Comparison of ENCODE assay signal across 8 cellular contexts in genomic region chr17:49496183-49496865, GRCh38. TPM values are rescaled to one million over a fixed set of nuclear protein-coding genes. Genes with fewer than 3 reads are reported as not detected.
DNase-seq lines count a peak whose midpoint lies in the region; ATAC-seq, FAIRE-seq and TF ChIP-seq lines count a peak whose summit lies in the region.

No MANE protein-coding gene starts in this region.

- peaks cover 11 to 41% (median 16%) of the 10 kb centered on the region in 4 donors for H3K4me1 Mint-ChIP-seq in CD4-positive, alpha-beta memory T cell

- no peaks in the 10 kb centered on the region for H3K9me3 ChIP-seq in CD4-positive, alpha-beta memory T cell (ENCODE audit: control insufficient read depth in 1 of 2, low read length in 2 of 2)
- H3K9me3 ChIP-seq in pancreas (no peaks in the 10 kb centered on the region), thymus (ENCODE audit: control insufficient read depth) (no peaks in the 10 kb centered on the region)

- H3K9me3 Mint-ChIP-seq in CD4-positive, alpha-beta memory T cell = peaks cover 0 to 4% (median 0%) of the 10 kb centered on the region in 8 donors
- H3K9me3 Mint-ChIP-seq in activated naive CD4-positive, alpha-beta T cell treated with anti-CD3 and anti-CD28 coated beads, Interleukin-2, amount 50 U/mL, for 72 hours = no peaks in the 10 kb centered on the region

- 0 to 2% methylated on average over 67 to 85 of the region's 85 CpGs for WGBS in pancreas, 2 donors
- WGBS in thymus = 2% methylated on average over 85 of the region's 85 CpGs

- peaks cover 32% of the 10 kb centered on the region in 2 donors for H3K27me3 Mint-ChIP-seq in CD4-positive, alpha-beta memory T cell

- ATAC-seq in HG03342 (IDR thresholded peaks at IDR 0.05; ENCODE audit: unreplicated experiment) (peak; percentile 64), Right ventricle myocardium superior (ENCODE audit: poor library complexity) (peak; percentile 94), pancreas (peak; percentile 90 to 93 (median 92)), HG03097 (IDR thresholded peaks at IDR 0.05; ENCODE audit: low FRiP score, unreplicated experiment) (no peak)
- ATAC-seq in activated naive CD4-positive, alpha-beta T cell treated with anti-CD3 and anti-CD28 coated beads, Interleukin-2, amount 50 U/mL, for 72 hours = peak; percentile 83 to 87

- FAIRE-seq in pancreas (lab: Jason Lieb, UNC) = no peak

- no peak overlapping the region for H3K27ac ChIP-seq in CD4-positive, alpha-beta memory T cell (ENCODE audit: low read depth, low read length)
- H3K27ac ChIP-seq in pancreas (no peak overlapping the region), thymus (ENCODE audit: low read depth) (no peak overlapping the region)

- POLR2A ChIA-PET in CD4-positive, alpha-beta memory T cell (lab: Charles Lee; ENCODE audit: partially characterized antibody) = interaction anchor here (1.1 to 1.2 kb wide), 2 partner anchors 60 to 61 kb away, joined by 3 to 4 read pairs; no protein-coding TSS in a partner anchor

- H3K27ac Mint-ChIP-seq in CD4-positive, alpha-beta memory T cell = peak overlapping the region in 2 of 7 donors; percentile 12 to 25
- no peak overlapping the region for H3K27ac Mint-ChIP-seq in activated naive CD4-positive, alpha-beta T cell treated with anti-CD3 and anti-CD28 coated beads, Interleukin-2, amount 50 U/mL, for 72 hours

- peaks cover 33% of the 10 kb centered on the region for H3K27me3 ChIP-seq in CD4-positive, alpha-beta memory T cell (ENCODE audit: insufficient read depth, low read length)
- H3K27me3 ChIP-seq in pancreas = peaks cover 0 to 45% (median 5%) of the 10 kb centered on the region in 4 donors
- peaks cover 51% of the 10 kb centered on the region for H3K27me3 ChIP-seq in thymus (ENCODE audit: control insufficient read depth, insufficient read depth)

- CTCF ChIA-PET in CD4-positive, alpha-beta memory T cell (lab: Charles Lee; ENCODE audit: partially characterized antibody) = interaction anchor here (0.5 to 4.2 kb wide), 11 partner anchors 8 to 590 kb away, joined by 3 to 34 read pairs (median 4); no protein-coding TSS in a partner anchor

- peak; percentile 79 to 84 (median 80) for DNase-seq in CD4-positive, alpha-beta memory T cell
- peak; percentile 68 for DNase-seq in SK-N-DZ (ENCODE audit: low spot score)
- peak; percentile 69 to 96 for DNase-seq in activated naive CD4-positive, alpha-beta T cell treated with anti-CD3 and anti-CD28 coated beads, Interleukin-2, amount 50 U/mL, for 72 hours (ENCODE audit: low spot score in 2 of 2)
- DNase-seq in Right ventricle myocardium superior = peak; percentile 89
- DNase-seq in pancreas = peak; percentile 58 to 95 (median 76)

- H3K4me3 ChIP-seq in CD4-positive, alpha-beta memory T cell (ENCODE audit: low read length in 2 of 2) = peak overlapping the region; percentile 23 to 76
- H3K4me3 ChIP-seq in pancreas (peak overlapping the region; percentile 6 to 47 (median 25)), thymus (ENCODE audit: low read length) (peak overlapping the region; percentile 32)

- TF ChIP-seq CTCF in pancreas (IDR thresholded peaks at IDR 0.05) = peak; percentile 78 to 87 (median 86)

- peaks cover 34% of the 10 kb centered on the region for H3K4me1 ChIP-seq in CD4-positive, alpha-beta memory T cell (ENCODE audit: insufficient read depth, low read length)
- H3K4me1 ChIP-seq in pancreas (peaks cover 0 to 20% (median 20%) of the 10 kb centered on the region in 3 donors), thymus (ENCODE audit: control insufficient read depth, insufficient read depth, low read length) (peaks cover 12% of the 10 kb centered on the region)

- no peaks in the 10 kb centered on the region for H3K36me3 ChIP-seq in CD4-positive, alpha-beta memory T cell (ENCODE audit: insufficient read depth, low read length)
- H3K36me3 ChIP-seq in pancreas (no peaks in the 10 kb centered on the region), thymus (ENCODE audit: control insufficient read depth, insufficient read depth) (no peaks in the 10 kb centered on the region)

- peak overlapping the region; percentile 74 to 87 (median 82) for H3K4me3 Mint-ChIP-seq in CD4-positive, alpha-beta memory T cell

- no peaks in the 10 kb centered on the region for H3K36me3 Mint-ChIP-seq in CD4-positive, alpha-beta memory T cell
- no peaks in the 10 kb centered on the region for H3K36me3 Mint-ChIP-seq in activated naive CD4-positive, alpha-beta T cell treated with anti-CD3 and anti-CD28 coated beads, Interleukin-2, amount 50 U/mL, for 72 hours

- intact Hi-C loops in CD4-positive, alpha-beta memory T cell (cut with micrococcal nuclease) = loop anchor here (1.0 to 2.0 kb wide), 2 partner anchors 60 to 82 kb away; partner anchors contain the start of gene PHB1
- intact Hi-C loops in Right ventricle myocardium superior (cut with DNase I) = loop anchor here (5.0 kb wide), 1 partner anchor 51 kb away; no protein-coding TSS in a partner anchor
- intact Hi-C loops in pancreas (cut with DNase I) = no loop called here

RNA-seq across cellular contexts. Expression of gene NGFR, which starts 1.2 kb away (rescaled TPM):
- under 1 TPM in 1 of 2 experiments, not detected in 1; 0.47 TPM for total RNA-seq in CD4-positive, alpha-beta memory T cell
- not detected for polyA plus RNA-seq in CD4-positive, alpha-beta memory T cell
- polyA plus RNA-seq in SK-N-DZ (2014; cell fraction: cytosol; rRNA removed) = 1.9 and 2.2 TPM in 2 replicates
- 1.4 TPM in 2 replicates for polyA plus RNA-seq in SK-N-DZ (2014; cell fraction: nucleus; rRNA removed)
- not detected for total RNA-seq in activated naive CD4-positive, alpha-beta T cell treated with anti-CD3 and anti-CD28 coated beads, Interleukin-2, amount 50 U/mL, for 72 hours
- total RNA-seq in Right ventricle myocardium superior (8.0 TPM), pancreas (10 to 100 TPM in 1 of 6 donors, 1 to 10 TPM in 5; 1.1 to 19.0 (median 4.7) TPM)
- polyA plus RNA-seq in pancreas (1 to 10 TPM; 2.7 to 6.6 TPM), thymus (5.0 TPM)

Comparison
In these comparisons a context has a peak if more than half of its experiments do, and no peak if none do; other contexts are left out.
1. intact Hi-C loops: an anchor here in CD4-positive, alpha-beta memory T cell (1.0 to 2.0 kb wide) and Right ventricle myocardium superior (5.0 kb wide); none called in pancreas.